Comparison of ENCODE assay signal across 1 cellular context in genomic region chr10:16746856-16747255, GRCh38.
TF ChIP-seq lines count a peak whose summit lies in the region.

No MANE protein-coding gene starts in this region.

TF ChIP-seq in WTC11, 78 proteins besides CTCF, POLR2A, EP300 and RAD21 (continued from another document):
- TF ChIP-seq ZNF512 (CRISPR knock-in tag; IDR thresholded peaks at IDR 0.05; ENCODE audit: borderline replicate concordance) (no peak), ZNF232 (CRISPR knock-in tag; IDR thresholded peaks at IDR 0.05) (no peak)
